25 cellular contexts compared by ENCODE assay signal in the genomic region with DNA sequence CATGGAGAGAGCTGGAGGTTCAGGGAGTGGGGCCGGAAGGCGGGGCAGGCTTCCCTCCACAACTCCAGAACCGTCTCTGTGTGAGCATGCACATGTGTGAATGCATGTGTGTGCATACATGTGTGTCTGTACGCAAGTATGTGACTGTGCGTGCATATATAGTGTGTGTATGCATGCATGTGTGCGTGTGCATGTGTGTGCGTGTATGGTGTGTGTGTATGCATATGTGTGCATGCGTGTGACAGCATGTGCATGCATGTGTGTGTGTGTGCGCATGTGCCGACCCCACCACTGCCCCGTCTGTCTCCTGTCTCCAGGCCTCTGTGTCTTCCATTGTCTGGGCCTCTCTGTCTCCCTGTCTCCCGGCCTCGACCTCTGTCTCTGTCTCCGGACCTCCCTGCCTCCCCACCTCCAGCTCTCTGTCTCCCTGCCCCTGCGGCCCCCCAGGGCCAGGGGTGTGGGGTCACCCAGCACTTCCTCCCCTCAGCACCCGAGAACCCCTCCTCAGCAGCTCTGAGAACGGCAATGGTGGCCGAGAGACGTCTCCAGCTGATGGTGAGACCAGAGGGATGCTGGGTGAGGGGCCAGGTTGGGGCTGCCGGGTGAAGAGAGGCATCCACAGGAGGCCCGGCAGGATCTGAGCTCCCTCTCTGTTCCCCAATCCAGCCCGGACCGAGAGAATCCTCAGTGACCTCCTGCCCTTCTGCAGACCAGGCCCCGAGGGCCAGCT. TPM values are rescaled to one million over a fixed set of nuclear protein-coding genes. Genes with fewer than 3 reads are reported as not detected.
DNase-seq lines count a peak whose midpoint lies in the region; ATAC-seq, FAIRE-seq and TF ChIP-seq lines count a peak whose summit lies in the region.
"Had no signal": no experiment of that assay in that cellular context is flagged by ENCODE, and none has a peak within 500 bp of the region (broad histone marks: within the 10 kb centered on the region; RNA-seq: fewer than 3 reads in every experiment).

No MANE protein-coding gene starts in this region.

- no peak overlapping the region; a peak in 1 of 4 replicates for H3K9ac ChIP-seq in K562 (ENCODE audit: insufficient read depth in 1 of 2, low read depth in 2 of 2, low read length in 2 of 2)
- peak overlapping the region; percentile 83 for H3K9ac ChIP-seq in mucosa of rectum (ENCODE audit: low read depth in 1 of 2, low read length in 2 of 2)
- H3K9ac ChIP-seq: BLaER1 treated with 17β-estradiol and CSF1 and Interleukin-3, amounts not matched to agents 10 nM and 100 nM had no signal

- WGBS in K562 (ENCODE audit: insufficient coverage, low coverage, missing lambda C conversion rate), result 90% methylated on average over 18 of the region's 24 CpGs

- no peak for DNase-seq in activated T-cell treated with anti-CD3 and anti-CD28 coated beads, Interleukin-2, amount 50 U/mL, for 24 hours
- DNase-seq in activated T-cell treated with anti-CD3 and anti-CD28 coated beads, Interleukin-2, amount 50 U/mL, for 72 hours, result no peak
- DNase-seq in K562 (ENCODE audit: extremely low read depth in 1 of 4, low spot score in 3 of 4) (no peak), upper lobe of right lung (no peak), cerebellum (ENCODE audit: low spot score) (no peak)
- no peak for DNase-seq in stimulated activated CD4-positive, alpha-beta T cell treated with anti-CD3 and anti-CD28 coated beads, Interleukin-4, amount 100 ng/mL, for 4 hours
- DNase-seq: anterior cingulate cortex; caudate nucleus; DMS153; effector CD8-positive, alpha-beta T cell; GDM1; NCI-H2171; NCI-H526; stimulated activated CD4-positive, alpha-beta T cell treated with anti-CD3 and anti-CD28 coated beads, Interleukin-2, amount 100 ng/mL, for 24 hours; T-helper 1 cell had no signal

- H3K9me3 ChIP-seq in K562 (replicated peaks; ENCODE audit: control insufficient read depth, insufficient read depth, low read depth, low read length) (no peaks in the 10 kb centered on the region), mucosa of rectum (ENCODE audit: control insufficient read depth in 2 of 2, low read length in 2 of 2) (no peaks in the 10 kb centered on the region), upper lobe of right lung (no peaks in the 10 kb centered on the region)
- H3K9me3 ChIP-seq: BLaER1 treated with 17β-estradiol and CSF1 and Interleukin-3, amounts not matched to agents 10 nM and 100 nM; tibial nerve had no signal

- H4K20me1 ChIP-seq in K562 (replicated peaks; ENCODE audit: control insufficient read depth, insufficient read depth, low read length), result 0 out of 2 replicates have a peak, but pooled peaks cover 1% of the 10 kb centered on the region

- intact Hi-C loops in K562 (cut with micrococcal nuclease) (no loop called here), upper lobe of right lung (cut with DNase I) (no loop called here)

- peaks cover 77% of the 10 kb centered on the region for H3K36me3 Mint-ChIP-seq in activated T-cell treated with anti-CD3 and anti-CD28 coated beads, Interleukin-2, amount 50 U/mL, for 24 hours (ENCODE audit: low read depth)
- H3K36me3 Mint-ChIP-seq in activated T-cell treated with anti-CD3 and anti-CD28 coated beads, Interleukin-2, amount 50 U/mL, for 72 hours (ENCODE audit: insufficient read depth in 2 of 2), result peaks cover 5 to 26% of the 10 kb centered on the region in 2 donors

- no peak overlapping the region for H3K4me3 ChIP-seq in K562
- H3K4me3 ChIP-seq in mucosa of rectum (ENCODE audit: low read length in 2 of 2), result peak overlapping the region; percentile 61 to 71
- H3K4me3 ChIP-seq in upper lobe of right lung, result peak overlapping the region; percentile 8
- H3K4me3 ChIP-seq: BLaER1 treated with 17β-estradiol and CSF1 and Interleukin-3, amounts not matched to agents 10 nM and 100 nM; skin epidermis; tibial nerve had no signal

- BruUV-seq in K562 (replicated peaks; lab: Mats Ljungman, UMichigan), result no TSS peak

- POLR2A ChIA-PET in K562 (lab: Yijun Ruan, JAX), result interaction anchor here (0.6 to 2.6 kb wide), 4 partner anchors 13 to 123 kb away, joined by 3 to 9 read pairs (median 3); no protein-coding TSS in a partner anchor

- no peaks in the 10 kb centered on the region for H3K9me3 Mint-ChIP-seq in activated T-cell treated with anti-CD3 and anti-CD28 coated beads, Interleukin-2, amount 50 U/mL, for 24 hours
- no peaks in the 10 kb centered on the region for H3K9me3 Mint-ChIP-seq in activated T-cell treated with anti-CD3 and anti-CD28 coated beads, Interleukin-2, amount 50 U/mL, for 72 hours
- H3K9me3 Mint-ChIP-seq: IgD-negative memory B cell; stimulated activated naive CD8-positive, alpha-beta T cell treated with anti-CD3 and anti-CD28 coated beads, Interleukin-15, Interleukin-2, amounts not matched to agents 100 ng/mL and 50 ng/mL, for 24 hours had no signal

- H3K9me1 ChIP-seq in K562 (ENCODE audit: control insufficient read depth, insufficient read depth, low read length), result peaks cover 4% of the 10 kb centered on the region

- FAIRE-seq in K562 (lab: Jason Lieb, UNC), result no peak
- FAIRE-seq: A204.1 had no signal

- no peak overlapping the region for H3K4me3 Mint-ChIP-seq in activated T-cell treated with anti-CD3 and anti-CD28 coated beads, Interleukin-2, amount 50 U/mL, for 24 hours
- no peak overlapping the region for H3K4me3 Mint-ChIP-seq in activated T-cell treated with anti-CD3 and anti-CD28 coated beads, Interleukin-2, amount 50 U/mL, for 72 hours
- H3K4me3 Mint-ChIP-seq: IgD-negative memory B cell; stimulated activated naive CD8-positive, alpha-beta T cell treated with anti-CD3 and anti-CD28 coated beads, Interleukin-15, Interleukin-2, amounts not matched to agents 100 ng/mL and 50 ng/mL, for 24 hours had no signal

- no peak for ATAC-seq in activated T-cell treated with anti-CD3 and anti-CD28 coated beads, Interleukin-2, amount 50 U/mL, for 72 hours (replicated peaks in 1 of 2)
- ATAC-seq in K562 (no peak), upper lobe of right lung (no peak), GM18502 (IDR thresholded peaks at IDR 0.05; ENCODE audit: poor library complexity, unreplicated experiment) (no peak)

- peaks cover 33% of the 10 kb centered on the region for H3K4me1 Mint-ChIP-seq in activated T-cell treated with anti-CD3 and anti-CD28 coated beads, Interleukin-2, amount 50 U/mL, for 24 hours (ENCODE audit: low read depth)
- H3K4me1 Mint-ChIP-seq in activated T-cell treated with anti-CD3 and anti-CD28 coated beads, Interleukin-2, amount 50 U/mL, for 72 hours (ENCODE audit: low read depth), result peaks cover 30% of the 10 kb centered on the region

- TF ChIP-seq CTCF in K562 (IDR thresholded peaks at IDR 0.05 in 2 of 3, conservative IDR thresholded peaks at IDR 0.05 in 1 of 3; ENCODE audit: insufficient read depth in 2 of 3, low read depth in 1 of 3, low read length in 3 of 3) (no peak), upper lobe of right lung (IDR thresholded peaks at IDR 0.05) (no peak)

- H3K4me1 ChIP-seq in K562 (replicated peaks in 1 of 2; ENCODE audit: control insufficient read depth in 2 of 2, insufficient read depth in 2 of 2, low read length in 2 of 2) (peaks cover 0 to 22% of the 10 kb centered on the region in 2 experiments; a peak in 2 of 5 replicates), mucosa of rectum (ENCODE audit: control insufficient read depth in 2 of 2, insufficient read depth in 2 of 2, low read length in 2 of 2) (peaks cover 26 to 32% of the 10 kb centered on the region in 2 donors), upper lobe of right lung (no peaks in the 10 kb centered on the region)
- H3K4me1 ChIP-seq: tibial nerve had no signal

- H3K79me2 ChIP-seq in K562 (ENCODE audit: control insufficient read depth, insufficient read depth, low read length), result no peaks in the 10 kb centered on the region

- TF ChIP-seq POLR2A in K562 (conservative IDR thresholded peaks at IDR 0.05), result no peak

- H3K4me2 ChIP-seq in K562 (ENCODE audit: insufficient read depth, low read length), result no peak overlapping the region
- H3K4me2 ChIP-seq: BLaER1 treated with 17β-estradiol and CSF1 and Interleukin-3, amounts not matched to agents 10 nM and 100 nM had no signal

- peaks cover 0 to 3% of the 10 kb centered on the region in 2 experiments; a peak in 1 of 5 replicates for H3K27me3 ChIP-seq in K562 (ENCODE audit: control insufficient read depth in 2 of 2, insufficient read depth in 2 of 2, low read length in 2 of 2)
- no peaks in the 10 kb centered on the region for H3K27me3 ChIP-seq in mucosa of rectum (ENCODE audit: control insufficient read depth in 2 of 2, insufficient read depth in 2 of 2, low read length in 2 of 2)
- no peaks in the 10 kb centered on the region for H3K27me3 ChIP-seq in upper lobe of right lung
- H3K27me3 ChIP-seq: tibial nerve had no signal

- H2AFZ ChIP-seq in K562 (ENCODE audit: low read depth, low read length), result no peak overlapping the region

- peak overlapping the region; percentile 41 for H3K27ac Mint-ChIP-seq in activated T-cell treated with anti-CD3 and anti-CD28 coated beads, Interleukin-2, amount 50 U/mL, for 24 hours
- H3K27ac Mint-ChIP-seq in activated T-cell treated with anti-CD3 and anti-CD28 coated beads, Interleukin-2, amount 50 U/mL, for 72 hours, result no peak overlapping the region
- H3K27ac Mint-ChIP-seq: stimulated activated naive CD8-positive, alpha-beta T cell treated with anti-CD3 and anti-CD28 coated beads, Interleukin-15, Interleukin-2, amounts not matched to agents 100 ng/mL and 50 ng/mL, for 24 hours had no signal

- no peak for TF ChIP-seq RAD21 in K562 (CRISPR knock-in tag; conservative IDR thresholded peaks at IDR 0.05 in 1 of 2, IDR thresholded peaks at IDR 0.05 in 1 of 2)

- H3K27ac ChIP-seq in K562 (ENCODE audit: extremely low read depth, low read depth, low read length) (no peak overlapping the region), mucosa of rectum (ENCODE audit: low read depth in 2 of 2, low read length in 2 of 2) (peak overlapping the region; percentile 90 to 92), upper lobe of right lung (no peak overlapping the region)
- H3K27ac ChIP-seq: BLaER1 treated with 17β-estradiol and CSF1 and Interleukin-3, amounts not matched to agents 10 nM and 100 nM; skin epidermis had no signal

- in situ Hi-C loops in K562 (cut with MboI), result no loop called here

- H3K27me3 Mint-ChIP-seq in activated T-cell treated with anti-CD3 and anti-CD28 coated beads, Interleukin-2, amount 50 U/mL, for 24 hours, result no peaks in the 10 kb centered on the region
- H3K27me3 Mint-ChIP-seq in activated T-cell treated with anti-CD3 and anti-CD28 coated beads, Interleukin-2, amount 50 U/mL, for 72 hours (ENCODE audit: low read depth), result no peaks in the 10 kb centered on the region
- H3K27me3 Mint-ChIP-seq: IgD-negative memory B cell; stimulated activated naive CD8-positive, alpha-beta T cell treated with anti-CD3 and anti-CD28 coated beads, Interleukin-15, Interleukin-2, amounts not matched to agents 100 ng/mL and 50 ng/mL, for 24 hours had no signal

- CTCF ChIA-PET in K562 (lab: Yijun Ruan, JAX; ENCODE audit: low intra/inter-chr PET ratio), result no interaction called here

- H3K36me3 ChIP-seq in K562 (ENCODE audit: control insufficient read depth, insufficient read depth, low read length) (peaks cover 59% of the 10 kb centered on the region), mucosa of rectum (ENCODE audit: control insufficient read depth in 2 of 2, insufficient read depth in 2 of 2, low read length in 2 of 2) (peaks cover 45 to 51% of the 10 kb centered on the region in 2 donors), upper lobe of right lung (peaks cover 71% of the 10 kb centered on the region)

- TF ChIP-seq EP300 in K562 (IDR thresholded peaks at IDR 0.05; ENCODE audit: low read length), result no peak

RNA-seq across cellular contexts. Expression of a gene that starts 22.5 kb away (rescaled TPM):
- 100 to 1,000 TPM; 371 to 446 TPM for total RNA-seq in activated T-cell treated with anti-CD3 and anti-CD28 coated beads, Interleukin-2, amount 50 U/mL, for 72 hours
- 190 and 355 TPM in 2 replicates for total RNA-seq in K562 (2011; cell fraction: chromatin; rRNA removed; ENCODE audit: low replicate concordance)
- total RNA-seq in K562 (2011; cell fraction: nucleolus; rRNA removed), result 134 and 150 TPM in 2 replicates
- 174 and 273 TPM in 2 replicates for total RNA-seq in K562 (2011; cell fraction: nucleoplasm; rRNA removed)
- total RNA-seq in K562 (2014; rRNA removed) (56.7 and 79.1 TPM in 2 replicates), K562 (2014; rRNA removed; fragmentation: Illumina TruSeq; extraction: Trizol) (8.3 and 11.2 TPM in 2 replicates), K562 (2015; rRNA removed; fragmentation: Illumina TruSeq; extraction: Trizol) (27.1 and 27.5 TPM in 2 replicates), K562 (2021) (126 and 149 TPM in 2 replicates), upper lobe of right lung (197 TPM), cerebellum (11.2 TPM)
- polyA plus RNA-seq in K562 (2011; rRNA removed) (29.8 and 50.5 TPM in 2 replicates), K562 (2014; fragmentation: Illumina TruSeq; extraction: Trizol) (39.8 and 71.1 TPM in 2 replicates), K562 (2014; fragmentation: Nextera tagmentation; extraction: Ambion mirVana) (1 to 10 TPM; 1.9 to 4.4 TPM), K562 (2014; rRNA removed) (86.0 and 112 TPM in 2 replicates)
- polyA plus RNA-seq in K562 (2011; cell fraction: cytosol; rRNA removed), result 56.0 and 95.1 TPM in 2 replicates
- polyA plus RNA-seq in K562 (2011; cell fraction: nucleus; rRNA removed), result 165 and 197 TPM in 2 replicates
- polyA plus RNA-seq in K562 (2012), result 74.3 and 126 TPM in 2 replicates
- polyA minus RNA-seq in K562 (2011; rRNA and poly(A)+ RNA removed), result 15.0 and 21.2 TPM in 2 replicates
- 48.5 and 52.9 TPM in 2 replicates for polyA minus RNA-seq in K562 (2011; cell fraction: cytosol; rRNA and poly(A)+ RNA removed)
- 38.0 and 42.7 TPM in 2 replicates for polyA minus RNA-seq in K562 (2011; cell fraction: nucleus; rRNA and poly(A)+ RNA removed)

RNA-seq across cellular contexts. Expression of a gene that starts 22.8 kb away (rescaled TPM):
- total RNA-seq in activated T-cell treated with anti-CD3 and anti-CD28 coated beads, Interleukin-2, amount 50 U/mL, for 72 hours, result 1 to 10 TPM; 3.3 to 4.1 TPM
- 0.63 and 1.7 TPM in 2 replicates for total RNA-seq in K562 (2011; cell fraction: chromatin; rRNA removed; ENCODE audit: low replicate concordance)
- 0.79 and 1.3 TPM in 2 replicates for total RNA-seq in K562 (2011; cell fraction: nucleolus; rRNA removed)
- 0.73 and 1.1 TPM in 2 replicates for total RNA-seq in K562 (2011; cell fraction: nucleoplasm; rRNA removed)
- total RNA-seq in K562 (2014; rRNA removed) (0.16 and 0.32 TPM in 2 replicates), K562 (2014; rRNA removed; fragmentation: Illumina TruSeq; extraction: Trizol) (0.10 TPM in 1 of 2 replicates, not detected in the other), K562 (2015; rRNA removed; fragmentation: Illumina TruSeq; extraction: Trizol) (0.11 TPM in 1 of 2 replicates, not detected in the other), K562 (2021) (0.67 and 0.75 TPM in 2 replicates), upper lobe of right lung (0.43 TPM), cerebellum (not detected)
- polyA plus RNA-seq in K562 (2011; rRNA removed) (0.07 and 0.32 TPM in 2 replicates), K562 (2014; fragmentation: Illumina TruSeq; extraction: Trizol) (0.31 and 0.50 TPM in 2 replicates), K562 (2014; fragmentation: Nextera tagmentation; extraction: Ambion mirVana) (not detected), K562 (2014; rRNA removed) (0.31 and 0.33 TPM in 2 replicates)
- 0.22 and 0.25 TPM in 2 replicates for polyA plus RNA-seq in K562 (2011; cell fraction: cytosol; rRNA removed)
- 2.9 and 3.3 TPM in 2 replicates for polyA plus RNA-seq in K562 (2011; cell fraction: nucleus; rRNA removed)
- 0.76 and 0.94 TPM in 2 replicates for polyA plus RNA-seq in K562 (2012)
- not detected in 2 replicates for polyA minus RNA-seq in K562 (2011; rRNA and poly(A)+ RNA removed)
- not detected in 2 replicates for polyA minus RNA-seq in K562 (2011; cell fraction: cytosol; rRNA and poly(A)+ RNA removed)
- 0.40 and 0.67 TPM in 2 replicates for polyA minus RNA-seq in K562 (2011; cell fraction: nucleus; rRNA and poly(A)+ RNA removed)
- total RNA-seq: kidney epithelial cell had no signal
- polyA plus RNA-seq: IgD-negative memory B cell had no signal

RNA-seq across cellular contexts. Expression of a gene that starts 28.4 kb away (rescaled TPM):
- 10 to 100 TPM; 12.3 to 27.5 TPM for total RNA-seq in activated T-cell treated with anti-CD3 and anti-CD28 coated beads, Interleukin-2, amount 50 U/mL, for 72 hours
- total RNA-seq in K562 (2011; cell fraction: chromatin; rRNA removed; ENCODE audit: low replicate concordance), result 0.23 TPM in 1 of 2 replicates, not detected in the other
- total RNA-seq in K562 (2011; cell fraction: nucleolus; rRNA removed), result 0.33 and 0.53 TPM in 2 replicates
- not detected in 2 replicates for total RNA-seq in K562 (2011; cell fraction: nucleoplasm; rRNA removed)
- not detected in 2 replicates for total RNA-seq in K562 (2014; rRNA removed)
- total RNA-seq in K562 (2014; rRNA removed; fragmentation: Illumina TruSeq; extraction: Trizol), result not detected in 2 replicates
- 0.11 and 0.19 TPM in 2 replicates for total RNA-seq in K562 (2015; rRNA removed; fragmentation: Illumina TruSeq; extraction: Trizol)
- total RNA-seq in K562 (2021), result 0.38 and 0.42 TPM in 2 replicates
- polyA plus RNA-seq in K562 (2011; rRNA removed), result 0.10 and 0.37 TPM in 2 replicates
- 0.42 and 0.46 TPM in 2 replicates for polyA plus RNA-seq in K562 (2011; cell fraction: cytosol; rRNA removed)
- polyA plus RNA-seq in K562 (2011; cell fraction: nucleus; rRNA removed), result 0.17 and 0.28 TPM in 2 replicates
- 0.21 and 0.30 TPM in 2 replicates for polyA plus RNA-seq in K562 (2012)
- polyA plus RNA-seq in K562 (2014; fragmentation: Illumina TruSeq; extraction: Trizol), result 0.22 TPM in 1 of 2 replicates, not detected in the other
- under 1 TPM in 1 of 2 experiments, not detected in 1; 0.04 TPM for polyA plus RNA-seq in K562 (2014; fragmentation: Nextera tagmentation; extraction: Ambion mirVana)
- polyA plus RNA-seq in K562 (2014; rRNA removed), result 0.72 TPM in 1 of 2 replicates, not detected in the other
- not detected in 2 replicates for polyA minus RNA-seq in K562 (2011; rRNA and poly(A)+ RNA removed)
- not detected in 2 replicates for polyA minus RNA-seq in K562 (2011; cell fraction: cytosol; rRNA and poly(A)+ RNA removed)
- polyA minus RNA-seq in K562 (2011; cell fraction: nucleus; rRNA and poly(A)+ RNA removed), result not detected in 2 replicates
- total RNA-seq in upper lobe of right lung, result 1.4 TPM
- total RNA-seq in cerebellum, result not detected
- total RNA-seq: kidney epithelial cell, tibial nerve had no signal
- polyA plus RNA-seq: neural cell had no signal

RNA-seq across cellular contexts. Expression of a gene that starts 45.4 kb away (rescaled TPM):
- total RNA-seq in activated T-cell treated with anti-CD3 and anti-CD28 coated beads, Interleukin-2, amount 50 U/mL, for 72 hours, result 1,000 to 10,000 TPM; 4,101 to 4,133 TPM
- 206 and 366 TPM in 2 replicates for total RNA-seq in K562 (2011; cell fraction: chromatin; rRNA removed; ENCODE audit: low replicate concordance)
- 541 and 557 TPM in 2 replicates for total RNA-seq in K562 (2011; cell fraction: nucleolus; rRNA removed)
- 534 and 889 TPM in 2 replicates for total RNA-seq in K562 (2011; cell fraction: nucleoplasm; rRNA removed)
- 2,281 and 2,654 TPM in 2 replicates for total RNA-seq in K562 (2014; rRNA removed)
- 2,194 and 2,528 TPM in 2 replicates for total RNA-seq in K562 (2014; rRNA removed; fragmentation: Illumina TruSeq; extraction: Trizol)
- 2,976 and 3,114 TPM in 2 replicates for total RNA-seq in K562 (2015; rRNA removed; fragmentation: Illumina TruSeq; extraction: Trizol)
- total RNA-seq in K562 (2021), result 3,020 and 3,167 TPM in 2 replicates
- polyA plus RNA-seq in K562 (2011; rRNA removed), result 1,964 and 2,381 TPM in 2 replicates
- polyA plus RNA-seq in K562 (2011; cell fraction: cytosol; rRNA removed), result 4,557 and 6,735 TPM in 2 replicates
- 550 and 673 TPM in 2 replicates for polyA plus RNA-seq in K562 (2011; cell fraction: nucleus; rRNA removed)
- polyA plus RNA-seq in K562 (2012), result 3,411 and 3,853 TPM in 2 replicates
- polyA plus RNA-seq in K562 (2014; fragmentation: Illumina TruSeq; extraction: Trizol), result 2,057 and 2,080 TPM in 2 replicates
- polyA plus RNA-seq in K562 (2014; fragmentation: Nextera tagmentation; extraction: Ambion mirVana), result 1,000 to 10,000 TPM; 3,130 to 3,408 TPM
- polyA plus RNA-seq in K562 (2014; rRNA removed), result 1,986 and 2,747 TPM in 2 replicates
- 324 and 393 TPM in 2 replicates for polyA minus RNA-seq in K562 (2011; rRNA and poly(A)+ RNA removed)
- polyA minus RNA-seq in K562 (2011; cell fraction: cytosol; rRNA and poly(A)+ RNA removed), result 1,276 and 1,752 TPM in 2 replicates
- 176 and 348 TPM in 2 replicates for polyA minus RNA-seq in K562 (2011; cell fraction: nucleus; rRNA and poly(A)+ RNA removed)
- total RNA-seq in upper lobe of right lung, result 1,667 TPM
- 229 TPM for total RNA-seq in cerebellum

RNA-seq across cellular contexts. Expression of a gene that starts 53.7 kb away (rescaled TPM):
- total RNA-seq in activated T-cell treated with anti-CD3 and anti-CD28 coated beads, Interleukin-2, amount 50 U/mL, for 72 hours, result 10 to 100 TPM; 64.5 to 81.0 TPM
- 19.9 and 51.2 TPM in 2 replicates for total RNA-seq in K562 (2011; cell fraction: chromatin; rRNA removed; ENCODE audit: low replicate concordance)
- 69.7 and 71.9 TPM in 2 replicates for total RNA-seq in K562 (2011; cell fraction: nucleolus; rRNA removed)
- total RNA-seq in K562 (2011; cell fraction: nucleoplasm; rRNA removed), result 51.7 and 54.7 TPM in 2 replicates
- 24.5 and 32.7 TPM in 2 replicates for total RNA-seq in K562 (2014; rRNA removed)
- 2.5 and 4.6 TPM in 2 replicates for total RNA-seq in K562 (2014; rRNA removed; fragmentation: Illumina TruSeq; extraction: Trizol)
- 7.1 and 7.2 TPM in 2 replicates for total RNA-seq in K562 (2015; rRNA removed; fragmentation: Illumina TruSeq; extraction: Trizol)
- 23.2 and 24.0 TPM in 2 replicates for total RNA-seq in K562 (2021)
- 17.7 and 36.3 TPM in 2 replicates for polyA plus RNA-seq in K562 (2011; rRNA removed)
- 84.6 and 116 TPM in 2 replicates for polyA plus RNA-seq in K562 (2011; cell fraction: cytosol; rRNA removed)
- 38.9 and 57.8 TPM in 2 replicates for polyA plus RNA-seq in K562 (2011; cell fraction: nucleus; rRNA removed)
- polyA plus RNA-seq in K562 (2012), result 22.9 and 60.5 TPM in 2 replicates
- polyA plus RNA-seq in K562 (2014; fragmentation: Illumina TruSeq; extraction: Trizol), result 2.4 and 7.8 TPM in 2 replicates
- 1 to 10 TPM; 5.2 to 9.3 TPM for polyA plus RNA-seq in K562 (2014; fragmentation: Nextera tagmentation; extraction: Ambion mirVana)
- polyA plus RNA-seq in K562 (2014; rRNA removed), result 28.1 and 44.0 TPM in 2 replicates
- polyA minus RNA-seq in K562 (2011; rRNA and poly(A)+ RNA removed), result 8.2 and 10.6 TPM in 2 replicates
- polyA minus RNA-seq in K562 (2011; cell fraction: cytosol; rRNA and poly(A)+ RNA removed), result 7.3 and 10.4 TPM in 2 replicates
- polyA minus RNA-seq in K562 (2011; cell fraction: nucleus; rRNA and poly(A)+ RNA removed), result 12.3 and 23.0 TPM in 2 replicates
- 134 TPM for total RNA-seq in upper lobe of right lung
- total RNA-seq in cerebellum, result 62.8 TPM

Comparison
In these comparisons a context has a peak if more than half of its experiments do, and no peak if none do; other contexts are left out.
1. H3K27ac ChIP-seq: peak in mucosa of rectum (2 of 2); none in K562 (single experiment) and upper lobe of right lung (single experiment).
2. H3K9ac ChIP-seq: peak in mucosa of rectum (2 of 2); none in K562 (0 of 2).